In genomic region chr3:100144255-100144866, GRCh38 we compare ENCODE assay signal across 12 cellular contexts. TPM values are rescaled to one million over a fixed set of nuclear protein-coding genes. Genes with fewer than 3 reads are reported as not detected.
A peak's percentile ranks its signal among the peaks of the same experiment; 100 is the strongest.
DNase-seq lines count a peak whose midpoint lies in the region; ATAC-seq and TF ChIP-seq lines count a peak whose summit lies in the region.
"Had no signal": no experiment of that assay in that cellular context is flagged by ENCODE, and none has a peak within 500 bp of the region (broad histone marks: within the 10 kb centered on the region; RNA-seq: fewer than 3 reads in every experiment).

No MANE protein-coding gene starts in this region.

- ATAC-seq in GM21717 (IDR thresholded peaks at IDR 0.05; ENCODE audit: unreplicated experiment) (peak; percentile 66), HG03432 (IDR thresholded peaks at IDR 0.05; ENCODE audit: unreplicated experiment) (peak; percentile 94), naive B cell (ENCODE audit: low read depth in 2 of 2) (peak; percentile 55 to 56), GM21528 (IDR thresholded peaks at IDR 0.05; ENCODE audit: low FRiP score, unreplicated experiment) (no peak)
- ATAC-seq: body of pancreas; naive thymus-derived CD4-positive, alpha-beta T cell; T-cell had no signal

- no peak for DNase-seq in activated CD4-positive, alpha-beta memory T cell treated with anti-CD3 and anti-CD28 coated beads, Interleukin-2, amount 10 ng/mL, durations not matched to agents 7 days and 5 days
- no peak for DNase-seq in activated CD4-positive, alpha-beta memory T cell treated with anti-CD3 and anti-CD28 coated beads for 36 hours
- DNase-seq in naive B cell (no peak), COR-L47 (lab: John Stamatoyannopoulos, UW) (no peak), glutamatergic neuron (no peak)
- DNase-seq: body of pancreas; naive thymus-derived CD4-positive, alpha-beta T cell; NCI-H510A treated with DMSO at 0.1 percent for 48 hours; T-cell had no signal

- intact Hi-C loops in activated CD4-positive, alpha-beta memory T cell treated with anti-CD3 and anti-CD28 coated beads for 36 hours (cut with micrococcal nuclease): no loop called here

- TF ChIP-seq CTCF in glutamatergic neuron (IDR thresholded peaks at IDR 0.05; ENCODE audit: partially characterized antibody, unreplicated experiment): no peak

- H3K27me3 Mint-ChIP-seq in activated CD4-positive, alpha-beta memory T cell treated with anti-CD3 and anti-CD28 coated beads, Interleukin-2, amount 10 ng/mL, durations not matched to agents 7 days and 5 days: no peaks in the 10 kb centered on the region
- no peaks in the 10 kb centered on the region for H3K27me3 Mint-ChIP-seq in activated CD4-positive, alpha-beta memory T cell treated with anti-CD3 and anti-CD28 coated beads for 36 hours
- no peaks in the 10 kb centered on the region for H3K27me3 Mint-ChIP-seq in naive B cell
- peaks cover 2% of the 10 kb centered on the region for H3K27me3 Mint-ChIP-seq in glutamatergic neuron (ENCODE audit: unreplicated experiment)
- H3K27me3 Mint-ChIP-seq: naive thymus-derived CD4-positive, alpha-beta T cell; T-cell had no signal

- H3K4me3 Mint-ChIP-seq in activated CD4-positive, alpha-beta memory T cell treated with anti-CD3 and anti-CD28 coated beads, Interleukin-2, amount 10 ng/mL, durations not matched to agents 7 days and 5 days: no peak overlapping the region
- H3K4me3 Mint-ChIP-seq in activated CD4-positive, alpha-beta memory T cell treated with anti-CD3 and anti-CD28 coated beads for 36 hours: no peak overlapping the region
- H3K4me3 Mint-ChIP-seq in naive B cell: no peak overlapping the region
- no peak overlapping the region for H3K4me3 Mint-ChIP-seq in glutamatergic neuron (ENCODE audit: unreplicated experiment)
- H3K4me3 Mint-ChIP-seq: T-cell had no signal

- H3K36me3 Mint-ChIP-seq in activated CD4-positive, alpha-beta memory T cell treated with anti-CD3 and anti-CD28 coated beads, Interleukin-2, amount 10 ng/mL, durations not matched to agents 7 days and 5 days (ENCODE audit: low read depth): peaks cover 14% of the 10 kb centered on the region
- peaks cover 17% of the 10 kb centered on the region for H3K36me3 Mint-ChIP-seq in activated CD4-positive, alpha-beta memory T cell treated with anti-CD3 and anti-CD28 coated beads for 36 hours
- H3K36me3 Mint-ChIP-seq in naive B cell: peaks cover 28 to 32% of the 10 kb centered on the region in 2 donors
- H3K36me3 Mint-ChIP-seq in glutamatergic neuron (ENCODE audit: unreplicated experiment): peaks cover 10% of the 10 kb centered on the region

- POLR2A ChIA-PET in activated CD4-positive, alpha-beta memory T cell treated with anti-CD3 and anti-CD28 coated beads, Interleukin-2, amount 10 ng/mL, durations not matched to agents 7 days and 5 days (lab: Charles Lee): no interaction called here
- POLR2A ChIA-PET in activated CD4-positive, alpha-beta memory T cell treated with anti-CD3 and anti-CD28 coated beads for 36 hours (lab: Charles Lee): no interaction called here

- peak overlapping the region; percentile 18 for H3K27ac Mint-ChIP-seq in activated CD4-positive, alpha-beta memory T cell treated with anti-CD3 and anti-CD28 coated beads, Interleukin-2, amount 10 ng/mL, durations not matched to agents 7 days and 5 days
- H3K27ac Mint-ChIP-seq in activated CD4-positive, alpha-beta memory T cell treated with anti-CD3 and anti-CD28 coated beads for 36 hours: no peak overlapping the region
- peak overlapping the region in 2 of 6 donors; percentile 47 to 69 for H3K27ac Mint-ChIP-seq in naive B cell
- no peak overlapping the region for H3K27ac Mint-ChIP-seq in glutamatergic neuron (ENCODE audit: unreplicated experiment)
- H3K27ac Mint-ChIP-seq: T-cell had no signal

- peaks cover 12% of the 10 kb centered on the region for H3K4me1 Mint-ChIP-seq in activated CD4-positive, alpha-beta memory T cell treated with anti-CD3 and anti-CD28 coated beads, Interleukin-2, amount 10 ng/mL, durations not matched to agents 7 days and 5 days
- no peaks in the 10 kb centered on the region for H3K4me1 Mint-ChIP-seq in activated CD4-positive, alpha-beta memory T cell treated with anti-CD3 and anti-CD28 coated beads for 36 hours (ENCODE audit: low read depth)
- H3K4me1 Mint-ChIP-seq in naive B cell (peaks cover 4 to 10% (median 8%) of the 10 kb centered on the region in 3 donors), glutamatergic neuron (ENCODE audit: low read depth, unreplicated experiment) (peaks cover under 1% of the 10 kb centered on the region)
- H3K4me1 Mint-ChIP-seq: T-cell had no signal

- CTCF ChIA-PET in activated CD4-positive, alpha-beta memory T cell treated with anti-CD3 and anti-CD28 coated beads, Interleukin-2, amount 10 ng/mL, durations not matched to agents 7 days and 5 days (lab: Charles Lee): no interaction called here
- CTCF ChIA-PET in activated CD4-positive, alpha-beta memory T cell treated with anti-CD3 and anti-CD28 coated beads for 36 hours (lab: Charles Lee): no interaction called here

- H3K9me3 Mint-ChIP-seq in activated CD4-positive, alpha-beta memory T cell treated with anti-CD3 and anti-CD28 coated beads, Interleukin-2, amount 10 ng/mL, durations not matched to agents 7 days and 5 days: peaks cover 10% of the 10 kb centered on the region
- H3K9me3 Mint-ChIP-seq in activated CD4-positive, alpha-beta memory T cell treated with anti-CD3 and anti-CD28 coated beads for 36 hours: peaks cover 18% of the 10 kb centered on the region
- H3K9me3 Mint-ChIP-seq in naive B cell (peaks cover 7 to 27% (median 14%) of the 10 kb centered on the region in 7 donors), glutamatergic neuron (ENCODE audit: unreplicated experiment) (peaks cover 4% of the 10 kb centered on the region)

RNA-seq across cellular contexts. Expression of gene FILIP1L, which starts 30.1 kb away (rescaled TPM):
- 1 to 10 TPM; 1.9 to 2.0 TPM for total RNA-seq in activated CD4-positive, alpha-beta memory T cell treated with anti-CD3 and anti-CD28 coated beads, Interleukin-2, amount 10 ng/mL, durations not matched to agents 7 days and 5 days
- under 1 TPM; 0.10 to 0.17 TPM for total RNA-seq in activated CD4-positive, alpha-beta memory T cell treated with anti-CD3 and anti-CD28 coated beads for 36 hours
- polyA plus RNA-seq in naive B cell (ENCODE audit: low read depth in 6 of 6): 1 to 10 TPM in 2 of 6 donors, under 1 TPM in 3, not detected in 1; 0.29 to 1.2 (median 0.99) TPM
- 4.3 TPM for total RNA-seq in glutamatergic neuron (ENCODE audit: unreplicated experiment)
